ENCODE assay signal across 14 cellular contexts in the genomic region with DNA sequence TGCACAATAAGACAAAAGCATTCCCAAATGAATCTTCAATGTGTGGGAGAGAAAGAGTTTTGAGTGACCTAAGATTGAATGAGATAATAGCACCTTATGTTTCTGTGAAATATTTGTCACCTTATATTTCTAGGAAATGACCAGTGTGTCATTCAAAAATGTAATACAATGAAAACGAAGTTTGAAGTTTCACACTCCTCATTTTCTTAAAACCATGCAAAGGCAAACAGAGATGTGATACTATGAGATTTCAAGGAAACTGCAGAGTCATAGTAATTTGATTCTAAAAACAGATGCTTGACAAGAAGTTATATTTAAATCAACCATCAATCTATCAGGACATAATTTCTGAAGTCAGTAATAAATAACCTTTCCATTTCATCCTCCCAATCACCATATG. TPM values are rescaled to one million over a fixed set of nuclear protein-coding genes. Genes with fewer than 3 reads are reported as not detected.
DNase-seq lines count a peak whose midpoint lies in the region; ATAC-seq, FAIRE-seq and TF ChIP-seq lines count a peak whose summit lies in the region.
"Had no signal": no experiment of that assay in that cellular context is flagged by ENCODE, and none has a peak within 500 bp of the region (broad histone marks: within the 10 kb centered on the region; RNA-seq: fewer than 3 reads in every experiment).

No MANE protein-coding gene starts in this region.

- no peak overlapping the region for H3K27ac ChIP-seq in neural progenitor cell
- H3K27ac ChIP-seq in CD8-positive, alpha-beta memory T cell (ENCODE audit: low read depth, low read length) = no peak overlapping the region
- H3K27ac ChIP-seq: BLaER1 treated with 17β-estradiol and CSF1 and Interleukin-3, amounts not matched to agents 10 nM and 100 nM had no signal

- BruUV-seq in Calu3 (replicated peaks; lab: Mats Ljungman, UMichigan) = no TSS peak

- no peaks in the 10 kb centered on the region for H3K36me3 ChIP-seq in neural progenitor cell
- no peaks in the 10 kb centered on the region for H3K36me3 ChIP-seq in CD8-positive, alpha-beta memory T cell (ENCODE audit: insufficient read depth, low read length)
- H3K36me3 ChIP-seq: BLaER1 treated with 17β-estradiol and CSF1 and Interleukin-3, amounts not matched to agents 10 nM and 100 nM; HAP-1 had no signal

- H2AFZ ChIP-seq in neural progenitor cell (replicated peaks) = peak overlapping the region; percentile 55

- no peak overlapping the region for H3K4me3 ChIP-seq in neural progenitor cell
- H3K4me3 ChIP-seq in CD8-positive, alpha-beta memory T cell (ENCODE audit: low read length) = no peak overlapping the region
- H3K4me3 ChIP-seq: BLaER1 treated with 17β-estradiol and CSF1 and Interleukin-3, amounts not matched to agents 10 nM and 100 nM; HAP-1 had no signal

- TF ChIP-seq POLR2A in H54 (IDR thresholded peaks at IDR 0.05; ENCODE audit: low read depth, low read length) = no peak

- peak; percentile 87 for FAIRE-seq in H54 (lab: Jason Lieb, UNC)

- H3K4me1 ChIP-seq in neural progenitor cell = peaks cover 14% of the 10 kb centered on the region
- no peaks in the 10 kb centered on the region for H3K4me1 ChIP-seq in CD8-positive, alpha-beta memory T cell (ENCODE audit: insufficient read depth, low read length)

- H3K4me2 ChIP-seq in neural progenitor cell = no peak overlapping the region

- ATAC-seq in activated CD4-positive, alpha-beta T cell treated with anti-CD3 and anti-CD28 coated beads for 36 hours = peak; percentile 65
- ATAC-seq in activated T-helper 17 cell treated with anti-CD3 and anti-CD28 coated beads, Interleukin-2, amount 50 U/mL, for 72 hours (replicated peaks) = peak; percentile 81

- H3K27me3 ChIP-seq in neural progenitor cell = no peaks in the 10 kb centered on the region
- no peaks in the 10 kb centered on the region for H3K27me3 ChIP-seq in CD8-positive, alpha-beta memory T cell (ENCODE audit: insufficient read depth, low read length, poor library complexity, severe bottlenecking)
- H3K27me3 ChIP-seq: BLaER1 treated with 17β-estradiol and CSF1 and Interleukin-3, amounts not matched to agents 10 nM and 100 nM had no signal

- peak overlapping the region; percentile 20 for H3K27ac Mint-ChIP-seq in activated CD4-positive, alpha-beta T cell treated with anti-CD3 and anti-CD28 coated beads for 36 hours
- H3K27ac Mint-ChIP-seq in activated T-helper 17 cell treated with anti-CD3 and anti-CD28 coated beads, Interleukin-2, amount 50 U/mL, for 72 hours = peak overlapping the region; percentile 40
- no peak overlapping the region for H3K27ac Mint-ChIP-seq in neural progenitor cell
- H3K27ac Mint-ChIP-seq in CD8-positive, alpha-beta memory T cell = no peak overlapping the region
- H3K27ac Mint-ChIP-seq in Calu3 (ENCODE audit: unreplicated experiment) = no peak overlapping the region

- H3K9me3 Mint-ChIP-seq in activated CD4-positive, alpha-beta T cell treated with anti-CD3 and anti-CD28 coated beads for 36 hours (ENCODE audit: low read depth) = no peaks in the 10 kb centered on the region
- H3K9me3 Mint-ChIP-seq in activated T-helper 17 cell treated with anti-CD3 and anti-CD28 coated beads, Interleukin-2, amount 50 U/mL, for 72 hours = no peaks in the 10 kb centered on the region
- H3K9me3 Mint-ChIP-seq in neural progenitor cell = no peaks in the 10 kb centered on the region
- H3K9me3 Mint-ChIP-seq in CD8-positive, alpha-beta memory T cell = no peaks in the 10 kb centered on the region
- H3K9me3 Mint-ChIP-seq in Calu3 (ENCODE audit: low read depth, unreplicated experiment) = no peaks in the 10 kb centered on the region

- no peak for DNase-seq in activated CD4-positive, alpha-beta T cell treated with anti-CD3 and anti-CD28 coated beads for 36 hours
- DNase-seq in activated CD4-positive, alpha-beta T cell treated with anti-CD3 and anti-CD28 coated beads, Interleukin-2, amount 50 U/mL, for 1 hour = no peak
- DNase-seq in H54 (ENCODE audit: insufficient read length, low spot score) (no peak), neural progenitor cell (ENCODE audit: low spot score) (no peak), Calu3 (no peak), GM19240 (ENCODE audit: insufficient read length, low spot score) (no peak)
- no peak for DNase-seq in CD8-positive, alpha-beta memory T cell
- DNase-seq: DMS53, NCI-H446 treated with DMSO at 0.1 percent for 48 hours, NCI-H748 treated with DMSO at 0.1 percent for 48 hours, SHP77 treated with DMSO at 0.1 percent for 48 hours had no signal

- CTCF ChIA-PET in activated CD4-positive, alpha-beta T cell treated with anti-CD3 and anti-CD28 coated beads for 36 hours (lab: Charles Lee) = no interaction called here
- CTCF ChIA-PET in CD8-positive, alpha-beta memory T cell (lab: Charles Lee) = no interaction called here
- CTCF ChIA-PET in Calu3 (lab: Charles Lee) = interaction anchor here (0.7 kb wide), 1 partner anchor 429 kb away, joined by 4 read pairs; no protein-coding TSS in a partner anchor

- no peaks in the 10 kb centered on the region for H3K27me3 Mint-ChIP-seq in activated CD4-positive, alpha-beta T cell treated with anti-CD3 and anti-CD28 coated beads for 36 hours
- H3K27me3 Mint-ChIP-seq in activated T-helper 17 cell treated with anti-CD3 and anti-CD28 coated beads, Interleukin-2, amount 50 U/mL, for 72 hours = no peaks in the 10 kb centered on the region
- H3K27me3 Mint-ChIP-seq in neural progenitor cell (ENCODE audit: insufficient read depth, low read depth) = no peaks in the 10 kb centered on the region
- H3K27me3 Mint-ChIP-seq in CD8-positive, alpha-beta memory T cell = peaks cover 0 to 4% of the 10 kb centered on the region in 2 donors
- H3K27me3 Mint-ChIP-seq in Calu3 (ENCODE audit: unreplicated experiment) = no peaks in the 10 kb centered on the region

- no peak overlapping the region for H3K4me3 Mint-ChIP-seq in activated CD4-positive, alpha-beta T cell treated with anti-CD3 and anti-CD28 coated beads for 36 hours
- peak overlapping the region; percentile 1 for H3K4me3 Mint-ChIP-seq in activated T-helper 17 cell treated with anti-CD3 and anti-CD28 coated beads, Interleukin-2, amount 50 U/mL, for 72 hours
- H3K4me3 Mint-ChIP-seq in neural progenitor cell (no peak overlapping the region), Calu3 (ENCODE audit: low read depth, unreplicated experiment) (no peak overlapping the region)
- no peak overlapping the region for H3K4me3 Mint-ChIP-seq in CD8-positive, alpha-beta memory T cell

- H4K20me1 ChIP-seq in neural progenitor cell (ENCODE audit: low read depth) = no peaks in the 10 kb centered on the region
- H4K20me1 ChIP-seq: BLaER1 treated with 17β-estradiol and CSF1 and Interleukin-3, amounts not matched to agents 10 nM and 100 nM had no signal

- no peaks in the 10 kb centered on the region for H3K9me3 ChIP-seq in neural progenitor cell (ENCODE audit: low read depth)
- H3K9me3 ChIP-seq in CD8-positive, alpha-beta memory T cell (ENCODE audit: low read length) = no peaks in the 10 kb centered on the region
- H3K9me3 ChIP-seq: BLaER1 treated with 17β-estradiol and CSF1 and Interleukin-3, amounts not matched to agents 10 nM and 100 nM; HAP-1 had no signal

- POLR2A ChIA-PET in activated CD4-positive, alpha-beta T cell treated with anti-CD3 and anti-CD28 coated beads for 36 hours (lab: Charles Lee) = no interaction called here
- POLR2A ChIA-PET in CD8-positive, alpha-beta memory T cell (lab: Charles Lee) = no interaction called here

- intact Hi-C loops in activated CD4-positive, alpha-beta T cell treated with anti-CD3 and anti-CD28 coated beads for 36 hours (cut with DNase I, micrococcal nuclease) = no loop called here
- intact Hi-C loops in Calu3 (cut with micrococcal nuclease; ENCODE audit: unreplicated experiment) = no loop called here

- no peaks in the 10 kb centered on the region for H3K36me3 Mint-ChIP-seq in activated CD4-positive, alpha-beta T cell treated with anti-CD3 and anti-CD28 coated beads for 36 hours (ENCODE audit: low read depth)
- no peaks in the 10 kb centered on the region for H3K36me3 Mint-ChIP-seq in activated T-helper 17 cell treated with anti-CD3 and anti-CD28 coated beads, Interleukin-2, amount 50 U/mL, for 72 hours (ENCODE audit: low read depth)
- no peaks in the 10 kb centered on the region for H3K36me3 Mint-ChIP-seq in neural progenitor cell
- no peaks in the 10 kb centered on the region for H3K36me3 Mint-ChIP-seq in CD8-positive, alpha-beta memory T cell
- no peaks in the 10 kb centered on the region for H3K36me3 Mint-ChIP-seq in Calu3 (ENCODE audit: insufficient read depth, unreplicated experiment)

- H3K79me2 ChIP-seq in neural progenitor cell (ENCODE audit: low read depth) = no peaks in the 10 kb centered on the region

- peaks cover 3% of the 10 kb centered on the region for H3F3A ChIP-seq in neural progenitor cell (ENCODE audit: low read depth)

- H3K9ac ChIP-seq in neural progenitor cell = no peak overlapping the region
- H3K9ac ChIP-seq: BLaER1 treated with 17β-estradiol and CSF1 and Interleukin-3, amounts not matched to agents 10 nM and 100 nM had no signal

- TF ChIP-seq CTCF in neural progenitor cell (IDR thresholded peaks at IDR 0.05) (no peak), Calu3 (IDR thresholded peaks at IDR 0.05; ENCODE audit: unreplicated experiment) (no peak)

- H3K4me1 Mint-ChIP-seq in activated CD4-positive, alpha-beta T cell treated with anti-CD3 and anti-CD28 coated beads for 36 hours = peaks cover 8% of the 10 kb centered on the region
- peaks cover 8% of the 10 kb centered on the region for H3K4me1 Mint-ChIP-seq in activated T-helper 17 cell treated with anti-CD3 and anti-CD28 coated beads, Interleukin-2, amount 50 U/mL, for 72 hours
- peaks cover 13% of the 10 kb centered on the region for H3K4me1 Mint-ChIP-seq in neural progenitor cell
- no peaks in the 10 kb centered on the region for H3K4me1 Mint-ChIP-seq in CD8-positive, alpha-beta memory T cell
- H3K4me1 Mint-ChIP-seq in Calu3 (ENCODE audit: low read depth, unreplicated experiment) = no peaks in the 10 kb centered on the region

RNA-seq across cellular contexts. Expression of a gene that starts 13.6 kb away (rescaled TPM):
- total RNA-seq in activated CD4-positive, alpha-beta T cell treated with anti-CD3 and anti-CD28 coated beads for 36 hours = 1 to 10 TPM; 4.5 to 5.2 TPM
- total RNA-seq in activated T-helper 17 cell treated with anti-CD3 and anti-CD28 coated beads, Interleukin-2, amount 50 U/mL, for 72 hours = 1 to 10 TPM; 4.3 to 5.4 TPM
- total RNA-seq in neural progenitor cell (ENCODE audit: low replicate concordance) (28.2 and 32.4 TPM in 2 replicates), Calu3 (2022) (0.76 and 0.78 TPM in 2 replicates)
- total RNA-seq in CD8-positive, alpha-beta memory T cell = under 1 TPM; 0.83 to 0.89 TPM
- not detected for polyA plus RNA-seq in CD8-positive, alpha-beta memory T cell

Comparison
In these comparisons a context has a peak if more than half of its experiments do, and no peak if none do; other contexts are left out.
1. H3K27ac Mint-ChIP-seq: peak in activated CD4-positive, alpha-beta T cell treated with anti-CD3 and anti-CD28 coated beads for 36 hours (single experiment) and activated T-helper 17 cell treated with anti-CD3 and anti-CD28 coated beads, Interleukin-2, amount 50 U/mL, for 72 hours (single experiment); none in neural progenitor cell (single experiment), CD8-positive, alpha-beta memory T cell (0 of 8) and Calu3 (single experiment).